Comparison of ENCODE assay signal across 19 cellular contexts in genomic region chr2:120150040-120150482, GRCh38.
DNase-seq lines count a peak whose midpoint lies in the region; ATAC-seq, FAIRE-seq and TF ChIP-seq lines count a peak whose summit lies in the region.
"Had no signal": no experiment of that assay in that cellular context is flagged by ENCODE, and none has a peak within 500 bp of the region (broad histone marks: within the 10 kb centered on the region; RNA-seq: fewer than 3 reads in every experiment).

No MANE protein-coding gene starts in this region.

- no peaks in the 10 kb centered on the region for H3K79me2 ChIP-seq in K562 (ENCODE audit: control insufficient read depth, insufficient read depth, low read length)

- H3K4me2 ChIP-seq in K562 (ENCODE audit: insufficient read depth, low read length): no peak overlapping the region
- H3K4me2 ChIP-seq: GM23338 had no signal

- CTCF ChIA-PET in K562 (lab: Yijun Ruan, JAX; ENCODE audit: low intra/inter-chr PET ratio): no interaction called here

- WGBS in K562 (ENCODE audit: insufficient coverage, low coverage, missing lambda C conversion rate): 29% methylated on average over 4 of the region's 4 CpGs
- WGBS in liver: 97% methylated on average over 4 of the region's 4 CpGs

- DNase-seq in K562 (ENCODE audit: extremely low read depth in 1 of 4, low spot score in 3 of 4) (no peak), fibroblast of villous mesenchyme (ENCODE audit: low read depth) (peak; percentile 36), kidney (no peak), AML-193 (lab: John Stamatoyannopoulos, UW) (no peak), NCI-H345 treated with DMSO at 0.1 percent for 48 hours (lab: John Stamatoyannopoulos, UW; ENCODE audit: unreplicated experiment) (no peak)
- DNase-seq: ACHN; Caco-2; CD4-positive, alpha-beta T cell; HCEC 1CT; KBM-7 had no signal

- H4K20me1 ChIP-seq in K562 (replicated peaks; ENCODE audit: control insufficient read depth, insufficient read depth, low read length): no peaks in the 10 kb centered on the region

- H3K27ac ChIP-seq in K562 (ENCODE audit: extremely low read depth, low read depth, low read length) (no peak overlapping the region), liver (ENCODE audit: low read depth in 1 of 2, low read length in 2 of 2) (no peak overlapping the region), kidney (ENCODE audit: low read depth in 2 of 2, low read length in 2 of 2) (no peak overlapping the region)
- H3K27ac ChIP-seq: C4-2B had no signal

- H3K27me3 ChIP-seq in K562 (ENCODE audit: control insufficient read depth in 2 of 2, insufficient read depth in 2 of 2, low read length in 2 of 2) (no peaks in the 10 kb centered on the region), liver (ENCODE audit: control insufficient read depth in 4 of 4, insufficient read depth in 4 of 4, low read length in 3 of 4) (no peaks in the 10 kb centered on the region)

- TF ChIP-seq RAD21 in K562 (CRISPR knock-in tag; conservative IDR thresholded peaks at IDR 0.05 in 1 of 2, IDR thresholded peaks at IDR 0.05 in 1 of 2): no peak
- no peak for TF ChIP-seq RAD21 in liver (IDR thresholded peaks at IDR 0.05)

- no TSS peak for BruUV-seq in K562 (replicated peaks; lab: Mats Ljungman, UMichigan)

- TF ChIP-seq CTCF in K562 (IDR thresholded peaks at IDR 0.05 in 2 of 3, conservative IDR thresholded peaks at IDR 0.05 in 1 of 3; ENCODE audit: insufficient read depth in 2 of 3, low read depth in 1 of 3, low read length in 3 of 3): no peak
- TF ChIP-seq CTCF in fibroblast of villous mesenchyme (IDR thresholded peaks at IDR 0.05; ENCODE audit: insufficient read depth, low read depth, low read length): no peak
- no peak for TF ChIP-seq CTCF in liver (IDR thresholded peaks at IDR 0.05; ENCODE audit: low read depth, low read length, missing input control)
- no peak for TF ChIP-seq CTCF in kidney (IDR thresholded peaks at IDR 0.05; ENCODE audit: borderline replicate concordance, extremely low read depth, insufficient read depth)

- H3K4me3 ChIP-seq in K562 (no peak overlapping the region), fibroblast of villous mesenchyme (ENCODE audit: low read depth, low read length) (no peak overlapping the region), liver (ENCODE audit: low read depth in 1 of 3, low read length in 3 of 3) (no peak overlapping the region), kidney (ENCODE audit: low read length in 2 of 2) (no peak overlapping the region)
- H3K4me3 ChIP-seq: GM23338 had no signal

- no peaks in the 10 kb centered on the region for H3K9me1 ChIP-seq in K562 (ENCODE audit: control insufficient read depth, insufficient read depth, low read length)

- H3K4me1 ChIP-seq in K562 (replicated peaks in 1 of 2; ENCODE audit: control insufficient read depth in 2 of 2, insufficient read depth in 2 of 2, low read length in 2 of 2) (no peaks in the 10 kb centered on the region), liver (ENCODE audit: control insufficient read depth in 4 of 4, insufficient read depth in 4 of 4, low read length in 3 of 4) (no peaks in the 10 kb centered on the region), kidney (ENCODE audit: control insufficient read depth in 1 of 2, insufficient read depth in 1 of 2, low read depth in 1 of 2, low read length in 2 of 2) (no peaks in the 10 kb centered on the region)
- H3K4me1 ChIP-seq: Caco-2 had no signal

- H3K9me3 ChIP-seq in K562 (replicated peaks; ENCODE audit: control insufficient read depth, insufficient read depth, low read depth, low read length) (no peaks in the 10 kb centered on the region), liver (ENCODE audit: control insufficient read depth in 4 of 4, low read length in 3 of 4) (peaks cover 0 to 20% (median 4%) of the 10 kb centered on the region in 4 donors), kidney (ENCODE audit: control insufficient read depth in 1 of 2, low read length in 2 of 2) (no peaks in the 10 kb centered on the region)

- POLR2A ChIA-PET in K562 (lab: Yijun Ruan, JAX): no interaction called here

- in situ Hi-C loops in K562 (cut with MboI): no loop called here

- FAIRE-seq in K562 (lab: Jason Lieb, UNC) (no peak), kidney (lab: Jason Lieb, UNC) (no peak)
- FAIRE-seq: A204.1, D721Med, G401.6, GM12891, GM18507, H54 had no signal

- intact Hi-C loops in K562 (cut with micrococcal nuclease) (no loop called here), kidney (cut with DNase I) (no loop called here)

- ATAC-seq in K562: no peak
- ATAC-seq: GM23338 had no signal

- TF ChIP-seq EP300 in K562 (IDR thresholded peaks at IDR 0.05; ENCODE audit: low read length): no peak

- no peak for TF ChIP-seq POLR2A in K562 (conservative IDR thresholded peaks at IDR 0.05)

- H3K9ac ChIP-seq in K562 (ENCODE audit: insufficient read depth in 1 of 2, low read depth in 2 of 2, low read length in 2 of 2): no peak overlapping the region
- no peak overlapping the region for H3K9ac ChIP-seq in liver (ENCODE audit: low read depth in 1 of 2, low read length in 2 of 2)
- no peak overlapping the region for H3K9ac ChIP-seq in kidney (ENCODE audit: low read length in 2 of 2)

- H2AFZ ChIP-seq in K562 (ENCODE audit: low read depth, low read length): no peak overlapping the region
- H2AFZ ChIP-seq: GM23338 had no signal

- no peaks in the 10 kb centered on the region for H3K36me3 ChIP-seq in K562 (ENCODE audit: control insufficient read depth, insufficient read depth, low read length)
- peaks cover 0 to 49% (median 34%) of the 10 kb centered on the region in 4 donors for H3K36me3 ChIP-seq in liver (ENCODE audit: control insufficient read depth in 4 of 4, insufficient read depth in 3 of 4, low read depth in 1 of 4, low read length in 3 of 4)
- peaks cover 6 to 8% of the 10 kb centered on the region in 2 donors for H3K36me3 ChIP-seq in kidney (ENCODE audit: control insufficient read depth in 1 of 2, insufficient read depth in 2 of 2, low read length in 2 of 2)

TF ChIP-seq in K562, 482 proteins besides CTCF, POLR2A, EP300 and RAD21:
- TF ChIP-seq CEBPG (CRISPR knock-in tag; IDR thresholded peaks at IDR 0.05): no peak
- peak in 1 of 2 experiments; percentile 55; a peak in 2 of 4 replicates for TF ChIP-seq CEBPG (tag; conservative IDR thresholded peaks at IDR 0.05 in 1 of 2, IDR thresholded peaks at IDR 0.05 in 1 of 2)
- TF ChIP-seq CEBPB (tag; IDR thresholded peaks at IDR 0.05): 0 out of 2 replicates have a peak, but pooled peaks have one; percentile 14
- no peak for TF ChIP-seq PCBP2 (IDR thresholded peaks at IDR 0.05; ENCODE audit: low read depth, low read length, poor library complexity, severe bottlenecking)

TF ChIP-seq in liver, 16 proteins besides CTCF, POLR2A, EP300 and RAD21:
- peak in 1 of 2 donors; percentile 21 for TF ChIP-seq RXRA (IDR thresholded peaks at IDR 0.05)
- TF ChIP-seq SP1 (IDR thresholded peaks at IDR 0.05): no peak
- TF ChIP-seq HNF4A (conservative IDR thresholded peaks at IDR 0.05): peak; percentile 8 to 21
